Comparison of ENCODE assay signal across 1 cellular context in genomic region chr6:85644374-85644762, GRCh38.
TF ChIP-seq lines count a peak whose summit lies in the region.

No MANE protein-coding gene starts in this region.

TF ChIP-seq in endothelial cell of umbilical vein, 7 proteins besides CTCF, POLR2A, EP300 and RAD21 (continued from another document):
- no peak for TF ChIP-seq MYC (IDR thresholded peaks at IDR 0.05; ENCODE audit: low read depth, low read length)
- TF ChIP-seq JUN (IDR thresholded peaks at IDR 0.05; ENCODE audit: borderline replicate concordance, insufficient read depth, insufficient read length, low read depth), result no peak
- TF ChIP-seq FOS (IDR thresholded peaks at IDR 0.05; ENCODE audit: borderline replicate concordance, insufficient read depth, low read length), result no peak
- no peak for TF ChIP-seq POLR2AphosphoS5 (IDR thresholded peaks at IDR 0.05; ENCODE audit: insufficient read depth, low read depth, low read length)
